18 cellular contexts compared by ENCODE assay signal in the genomic region with DNA sequence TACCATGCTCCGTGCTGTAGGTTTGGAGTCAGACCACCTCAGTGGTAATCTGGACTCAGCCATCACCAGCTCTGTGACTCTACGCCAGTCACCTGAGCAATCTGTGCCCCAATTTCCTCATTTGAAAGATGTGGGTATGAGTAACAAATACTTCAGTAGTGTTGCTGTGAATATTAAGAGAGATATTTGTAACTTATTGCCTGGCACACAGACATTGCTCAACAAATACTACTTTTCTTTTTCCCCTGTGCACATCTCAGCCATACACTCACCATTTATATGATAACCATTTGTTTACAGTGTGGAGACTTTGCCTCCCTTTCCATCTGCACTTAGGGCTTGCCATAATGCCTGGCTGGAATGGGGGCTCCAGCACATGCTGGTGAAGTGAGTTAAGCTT.
"Had no signal": no experiment of that assay in that cellular context is flagged by ENCODE, and none has a peak within 500 bp of the region (broad histone marks: within the 10 kb centered on the region; RNA-seq: fewer than 3 reads in every experiment).

No MANE protein-coding gene starts in this region.

- H3K27me3 Mint-ChIP-seq: effector memory CD8-positive, alpha-beta T cell had no signal

- H3K9me3 Mint-ChIP-seq: effector memory CD8-positive, alpha-beta T cell; endodermal cell; mesothelial cell of epicardium; naive B cell had no signal

- DNase-seq: effector CD8-positive, alpha-beta T cell; effector memory CD8-positive, alpha-beta T cell; endodermal cell; esophagus squamous epithelium; foreskin melanocyte; gastrocnemius medialis; glutamatergic neuron; head of caudate nucleus; heart right ventricle; hippocampal formation; left cardiac atrium; left lung; left ventricle myocardium superior; lower lobe of right lung; mesenchymal stem cell; mucosa of descending colon; naive B cell had no signal

- H3K36me3 Mint-ChIP-seq: mesothelial cell of epicardium, naive B cell had no signal

- H3K27ac Mint-ChIP-seq: effector memory CD8-positive, alpha-beta T cell; endodermal cell; mesothelial cell of epicardium had no signal

- H3K4me3 Mint-ChIP-seq: effector memory CD8-positive, alpha-beta T cell; endodermal cell; mesothelial cell of epicardium; naive B cell had no signal
